Comparison of ENCODE assay signal across 12 cellular contexts in the genomic region with DNA sequence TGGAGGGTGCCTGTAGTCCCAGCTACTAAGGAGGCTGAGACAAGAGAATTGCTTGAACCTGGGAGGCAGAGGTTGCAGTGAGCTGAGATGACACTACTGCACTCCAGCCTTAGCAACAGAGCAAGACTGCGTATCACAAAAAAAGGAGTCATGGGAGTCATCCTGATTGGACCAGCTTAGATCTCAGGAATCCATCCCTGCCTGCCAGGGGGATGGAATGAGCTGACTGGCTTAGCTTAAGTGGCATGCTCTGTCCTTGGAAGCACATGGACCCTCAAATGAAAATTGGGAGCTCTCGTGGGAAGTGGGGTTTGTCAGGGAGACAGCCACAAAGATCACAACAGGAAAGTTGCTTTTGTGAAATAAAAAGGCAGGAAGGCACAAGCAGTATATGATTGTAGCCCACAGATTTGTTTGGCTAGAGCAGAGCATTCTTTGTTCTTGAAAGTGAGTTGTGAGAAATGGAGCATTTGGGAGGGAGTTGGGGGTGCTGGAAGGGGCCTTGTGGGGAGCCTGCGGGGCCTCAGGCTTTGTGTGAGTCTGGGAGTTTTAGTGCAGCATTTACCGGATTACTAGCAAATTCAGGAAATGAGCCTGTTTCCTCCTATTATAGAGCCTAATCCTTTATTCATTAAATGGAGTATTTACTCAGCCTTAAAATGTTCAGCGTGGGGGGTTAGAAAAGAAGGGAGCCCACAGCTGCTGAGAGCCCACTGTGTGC. TPM values are rescaled to one million over a fixed set of nuclear protein-coding genes. Genes with fewer than 3 reads are reported as not detected.
DNase-seq lines count a peak whose midpoint lies in the region; ATAC-seq and TF ChIP-seq lines count a peak whose summit lies in the region.
"Had no signal": no experiment of that assay in that cellular context is flagged by ENCODE, and none has a peak within 500 bp of the region (broad histone marks: within the 10 kb centered on the region; RNA-seq: fewer than 3 reads in every experiment).

No MANE protein-coding gene starts in this region.

- H3K27ac ChIP-seq in PC-3 (ENCODE audit: low read length) = no peak overlapping the region
- peak overlapping the region in 53 of 59 donors; percentile 0 to 91 (median 72) for H3K27ac ChIP-seq in dorsolateral prefrontal cortex
- H3K27ac ChIP-seq: SJSA1 had no signal

- peak overlapping the region; percentile 58 for H3K27ac Mint-ChIP-seq in mesothelial cell of epicardium

- H3K4me3 Mint-ChIP-seq in mesothelial cell of epicardium = no peak overlapping the region

- TF ChIP-seq CTCF in AG10803 (conservative IDR thresholded peaks at IDR 0.05; ENCODE audit: low read length) (no peak), PC-3 (conservative IDR thresholded peaks at IDR 0.05; ENCODE audit: low read depth, low read length) (no peak), dorsolateral prefrontal cortex (IDR thresholded peaks at IDR 0.05 in 54 of 56, conservative IDR thresholded peaks at IDR 0.05 in 2 of 56; ENCODE audit: low read depth in 1 of 56, partially characterized antibody in 56 of 56) (no peak), mesothelial cell of epicardium (IDR thresholded peaks at IDR 0.05; ENCODE audit: unreplicated experiment) (no peak), mucosa of descending colon (IDR thresholded peaks at IDR 0.05) (no peak)

- no peaks in the 10 kb centered on the region for H3K27me3 ChIP-seq in PC-3 (ENCODE audit: low read length)
- no peaks in the 10 kb centered on the region for H3K27me3 ChIP-seq in dorsolateral prefrontal cortex
- H3K27me3 ChIP-seq: adrenal gland, SJSA1 had no signal

- no peak for ATAC-seq in PC-3
- no peak for ATAC-seq in GM21737 (IDR thresholded peaks at IDR 0.05; ENCODE audit: unreplicated experiment)
- no peak for ATAC-seq in GM21360 (IDR thresholded peaks at IDR 0.05; ENCODE audit: unreplicated experiment)
- ATAC-seq in mucosa of descending colon = no peak

- no peaks in the 10 kb centered on the region for H3F3A ChIP-seq in PC-3 (ENCODE audit: low read length, unreplicated experiment)

- CTCF ChIA-PET in PC-3 (lab: Charles Lee) = no interaction called here

- H3K79me2 ChIP-seq in PC-3 (ENCODE audit: low read length) = no peaks in the 10 kb centered on the region

- intact Hi-C loops in PC-3 (cut with micrococcal nuclease) (no loop called here), dorsolateral prefrontal cortex (cut with DNase I) (no loop called here), mucosa of descending colon (cut with DNase I, micrococcal nuclease) (no loop called here)

- H3K9me3 ChIP-seq in PC-3 (ENCODE audit: low read length) (no peaks in the 10 kb centered on the region), mucosa of descending colon (no peaks in the 10 kb centered on the region)
- H3K9me3 ChIP-seq: adrenal gland, SJSA1 had no signal

- no TSS peak for BruUV-seq in PC-3 (replicated peaks; lab: Mats Ljungman, UMichigan)

- peaks cover 11% of the 10 kb centered on the region for H3K36me3 Mint-ChIP-seq in mesothelial cell of epicardium

- H3K4me1 ChIP-seq in PC-3 (ENCODE audit: insufficient read depth, low read length) (peaks cover 4% of the 10 kb centered on the region), mucosa of descending colon (ENCODE audit: low read depth) (peaks cover 9% of the 10 kb centered on the region)

- no peak overlapping the region for H2AFZ ChIP-seq in PC-3 (ENCODE audit: low read length)

- H3K36me3 ChIP-seq in PC-3 (ENCODE audit: low read depth, low read length) (no peaks in the 10 kb centered on the region), mucosa of descending colon (ENCODE audit: low read depth) (no peaks in the 10 kb centered on the region)

- no peak overlapping the region for H3K9ac ChIP-seq in PC-3 (ENCODE audit: low read length)

- POLR2A ChIA-PET in PC-3 (lab: Charles Lee; ENCODE audit: unreplicated experiment) = no interaction called here

- H3K4me1 Mint-ChIP-seq in mesothelial cell of epicardium = peaks cover 3% of the 10 kb centered on the region

- H3K9me3 Mint-ChIP-seq in mesothelial cell of epicardium = no peaks in the 10 kb centered on the region

- H3K9me2 ChIP-seq in PC-3 (replicated peaks; ENCODE audit: low read length) = no peaks in the 10 kb centered on the region

- no peaks in the 10 kb centered on the region for H4K20me1 ChIP-seq in PC-3 (ENCODE audit: low read length)

- H3K27me3 Mint-ChIP-seq in mesothelial cell of epicardium (ENCODE audit: low read depth) = no peaks in the 10 kb centered on the region

- no peak overlapping the region for H3K4me2 ChIP-seq in PC-3 (ENCODE audit: low read length)

- no peak overlapping the region for H3K4me3 ChIP-seq in AG10803 (ENCODE audit: low read length)
- H3K4me3 ChIP-seq in PC-3 (ENCODE audit: low read length) = no peak overlapping the region
- no peak overlapping the region for H3K4me3 ChIP-seq in dorsolateral prefrontal cortex
- no peak overlapping the region for H3K4me3 ChIP-seq in mucosa of descending colon
- H3K4me3 ChIP-seq: adrenal gland, SJSA1 had no signal

- peak; percentile 75 for DNase-seq in AG10803 (ENCODE audit: low read depth)
- peak; percentile 17 for DNase-seq in PC-3
- no peak for DNase-seq in dorsolateral prefrontal cortex
- no peak for DNase-seq in mesothelial cell of epicardium (ENCODE audit: low spot score in 2 of 2, unreplicated experiment in 2 of 2)
- no peak for DNase-seq in mucosa of descending colon
- no peak for DNase-seq in SW 1271 (lab: John Stamatoyannopoulos, UW)
- DNase-seq: adrenal gland, mesendoderm, MV-4-11 had no signal

RNA-seq across cellular contexts. Expression of a gene that starts 30.7 kb away (rescaled TPM):
- total RNA-seq in PC-3 (2014; rRNA removed) (0.84 and 0.92 TPM in 2 replicates), dorsolateral prefrontal cortex (100 to 1,000 TPM in 58 of 120 experiments, 10 to 100 TPM in 62; 70.3 to 143 (median 98.7) TPM), mesothelial cell of epicardium (59.2 to 64.1 TPM (median 62.8 TPM) in 3 replicates), mucosa of descending colon (100 to 1,000 TPM in 2 of 3 donors, 10 to 100 TPM in 1; 94.0 to 149 (median 114) TPM)

Comparison
In these comparisons a context has a peak if more than half of its experiments do, and no peak if none do; other contexts are left out.
1. DNase-seq: peak in AG10803 (single experiment) and PC-3 (single experiment); none in dorsolateral prefrontal cortex (0 of 10), mesothelial cell of epicardium (0 of 2), mucosa of descending colon (0 of 3) and SW 1271 (0 of 2).
2. RNA of a gene that starts 30.7 kb away (total RNA-seq): 94.0 to 149 TPM in mucosa of descending colon, 70.3 to 143 TPM in dorsolateral prefrontal cortex and 59.2 to 64.1 TPM in mesothelial cell of epicardium; 0.84 to 0.92 TPM in PC-3; every median in the first group is over 10 times any median in the second.